Comparison of ENCODE assay signal across 15 cellular contexts in genomic region chr16:48524348-48525200, GRCh38.
A peak's percentile ranks its signal among the peaks of the same experiment; 100 is the strongest.
DNase-seq lines count a peak whose midpoint lies in the region; ATAC-seq, FAIRE-seq and TF ChIP-seq lines count a peak whose summit lies in the region.
"Had no signal": no experiment of that assay in that cellular context is flagged by ENCODE, and none has a peak within 500 bp of the region (broad histone marks: within the 10 kb centered on the region; RNA-seq: fewer than 3 reads in every experiment).

No MANE protein-coding gene starts in this region.

- H3K27ac ChIP-seq in BLaER1, result no peak overlapping the region
- H3K27ac ChIP-seq in mesendoderm (ENCODE audit: low read depth, low read length), result no peak overlapping the region
- H3K27ac ChIP-seq: ascending aorta, esophagus muscularis mucosa, pancreas, stomach had no signal

- intact Hi-C loops in activated naive CD4-positive, alpha-beta T cell treated with anti-CD3 and anti-CD28 coated beads for 36 hours (cut with micrococcal nuclease), result loop anchor here (5.0 kb wide), 1 partner anchor 157 kb away; no protein-coding TSS in a partner anchor

- H3K18ac ChIP-seq in mesendoderm (ENCODE audit: low read length), result no peak overlapping the region

- H3K4me1 ChIP-seq in BLaER1 (peaks cover 34% of the 10 kb centered on the region), mesendoderm (ENCODE audit: control insufficient read depth, low read depth, low read length) (no peaks in the 10 kb centered on the region)
- H3K4me1 ChIP-seq: ascending aorta, esophagus muscularis mucosa, pancreas had no signal

- no peaks in the 10 kb centered on the region for H3K79me2 ChIP-seq in mesendoderm (ENCODE audit: control insufficient read depth, insufficient read depth, low read length)

- WGBS in mesendoderm (ENCODE audit: extremely low coverage, insufficient coverage, low lambda C conversion rate), result no CpG with 5 or more reads among the region's 13 CpGs

- H3K36me3 ChIP-seq in BLaER1, result no peaks in the 10 kb centered on the region
- H3K36me3 ChIP-seq in bronchial epithelial cell (ENCODE audit: control insufficient read depth, insufficient read depth, low read length), result no peaks in the 10 kb centered on the region
- no peaks in the 10 kb centered on the region for H3K36me3 ChIP-seq in mesendoderm (ENCODE audit: control insufficient read depth, insufficient read depth, low read length)
- H3K36me3 ChIP-seq: ascending aorta, esophagus muscularis mucosa, MG63, pancreas, stomach had no signal

- no peak overlapping the region for H3K4ac ChIP-seq in mesendoderm (ENCODE audit: low read depth, low read length)

- H3K4me1 Mint-ChIP-seq in activated naive CD4-positive, alpha-beta T cell treated with anti-CD3 and anti-CD28 coated beads for 36 hours (ENCODE audit: low read depth), result no peaks in the 10 kb centered on the region

- no peaks in the 10 kb centered on the region for H3K27me3 Mint-ChIP-seq in activated naive CD4-positive, alpha-beta T cell treated with anti-CD3 and anti-CD28 coated beads for 36 hours (ENCODE audit: low read depth)

- H3K23ac ChIP-seq in mesendoderm (ENCODE audit: low read length), result no peak overlapping the region

- H3K9me3 ChIP-seq in BLaER1, result peaks cover 7% of the 10 kb centered on the region; the same call in 1 of the 2 replicates
- H3K9me3 ChIP-seq: ascending aorta, esophagus muscularis mucosa, MG63, pancreas had no signal

- H3K4me3 ChIP-seq in BLaER1, result no peak overlapping the region
- no peak overlapping the region for H3K4me3 ChIP-seq in bronchial epithelial cell (ENCODE audit: low read depth, low read length)
- no peak overlapping the region for H3K4me3 ChIP-seq in mesendoderm (ENCODE audit: low read length)
- H3K4me3 ChIP-seq: ascending aorta, esophagus muscularis mucosa, MG63, pancreas, stomach had no signal

- H3K4me3 Mint-ChIP-seq in activated naive CD4-positive, alpha-beta T cell treated with anti-CD3 and anti-CD28 coated beads for 36 hours, result no peak overlapping the region

- H2BK120ac ChIP-seq in mesendoderm (ENCODE audit: low read depth, low read length), result no peak overlapping the region

- CTCF ChIA-PET in activated naive CD4-positive, alpha-beta T cell treated with anti-CD3 and anti-CD28 coated beads for 36 hours (lab: Charles Lee), result interaction anchor here (1.2 kb wide), 2 partner anchors 18 to 170 kb away, joined by 3 read pairs; no protein-coding TSS in a partner anchor

- ATAC-seq in HG03175 (IDR thresholded peaks at IDR 0.05; ENCODE audit: unreplicated experiment), result no peak

- no peak overlapping the region for H4K8ac ChIP-seq in mesendoderm (ENCODE audit: low read depth, low read length)

- no peak overlapping the region for H2AK5ac ChIP-seq in mesendoderm (ENCODE audit: low read length)

- no peaks in the 10 kb centered on the region for H3K79me1 ChIP-seq in mesendoderm (ENCODE audit: low read length)

- peak overlapping the region; percentile 62 for H3K4me2 ChIP-seq in BLaER1
- H3K4me2 ChIP-seq in mesendoderm (ENCODE audit: low read length), result no peak overlapping the region

- H3K9ac ChIP-seq in BLaER1 (no peak overlapping the region), mesendoderm (ENCODE audit: low read length) (no peak overlapping the region)

- H4K5ac ChIP-seq in mesendoderm (ENCODE audit: low read length), result no peak overlapping the region

- TF ChIP-seq CTCF in bronchial epithelial cell (IDR thresholded peaks at IDR 0.05; ENCODE audit: insufficient read depth, low read length, severe bottlenecking), result no peak

- no peaks in the 10 kb centered on the region for H3K36me3 Mint-ChIP-seq in activated naive CD4-positive, alpha-beta T cell treated with anti-CD3 and anti-CD28 coated beads for 36 hours (ENCODE audit: low read depth)

- H2BK5ac ChIP-seq in mesendoderm (ENCODE audit: low read length), result no peak overlapping the region

- no peaks in the 10 kb centered on the region for H3K27me3 ChIP-seq in BLaER1
- H3K27me3 ChIP-seq in bronchial epithelial cell (ENCODE audit: control insufficient read depth, insufficient read depth, low read length), result no peaks in the 10 kb centered on the region
- H3K27me3 ChIP-seq in mesendoderm (ENCODE audit: insufficient read depth, low read length, poor library complexity), result no peaks in the 10 kb centered on the region
- H3K27me3 ChIP-seq: ascending aorta, esophagus muscularis mucosa, MG63, pancreas, stomach had no signal

- FAIRE-seq in GM18507 (lab: Jason Lieb, UNC) (peak; percentile 35), bronchial epithelial cell (lab: Jason Lieb, UNC) (no peak)
- FAIRE-seq: pancreas had no signal

- no peak overlapping the region for H2BK15ac ChIP-seq in mesendoderm (replicated peaks; ENCODE audit: low read depth)

- no peak overlapping the region for H3K27ac Mint-ChIP-seq in activated naive CD4-positive, alpha-beta T cell treated with anti-CD3 and anti-CD28 coated beads for 36 hours

- H3K56ac ChIP-seq in mesendoderm (ENCODE audit: low read length), result no peak overlapping the region

- H4K20me1 ChIP-seq in BLaER1, result no peaks in the 10 kb centered on the region

- no peaks in the 10 kb centered on the region for H3K9me3 Mint-ChIP-seq in activated naive CD4-positive, alpha-beta T cell treated with anti-CD3 and anti-CD28 coated beads for 36 hours

- DNase-seq in GM18507 (ENCODE audit: extremely low spot score, insufficient read length, low read depth) (no peak), bronchial epithelial cell (ENCODE audit: low read depth) (peak; percentile 33), mesendoderm (peak; percentile 29), NCI-H1105 treated with DMSO at 0.1 percent for 48 hours (lab: John Stamatoyannopoulos, UW) (no peak)
- DNase-seq in activated naive CD4-positive, alpha-beta T cell treated with anti-CD3 and anti-CD28 coated beads for 36 hours, result no peak
- DNase-seq in stimulated activated CD8-positive, alpha-beta memory T cell treated with anti-CD3 and anti-CD28 coated beads, Interleukin-4, amount 100 ng/mL, for 48 hours, result no peak
- DNase-seq: activated CD4-positive, CD25-positive, alpha-beta regulatory T cell; activated gamma-delta T cell treated with Interleukin-2 at 50 U/mL for 16 hours; MG63; stomach had no signal

Comparison
In these comparisons a context has a peak if more than half of its experiments do, and no peak if none do; other contexts are left out.
1. DNase-seq: peak in bronchial epithelial cell (single experiment) and mesendoderm (single experiment); none in GM18507 (single experiment), activated naive CD4-positive, alpha-beta T cell treated with anti-CD3 and anti-CD28 coated beads for 36 hours (single experiment), stimulated activated CD8-positive, alpha-beta memory T cell treated with anti-CD3 and anti-CD28 coated beads, Interleukin-4, amount 100 ng/mL, for 48 hours (single experiment) and NCI-H1105 treated with DMSO at 0.1 percent for 48 hours (single experiment).